Comparison of ENCODE assay signal across 23 cellular contexts in the genomic region with DNA sequence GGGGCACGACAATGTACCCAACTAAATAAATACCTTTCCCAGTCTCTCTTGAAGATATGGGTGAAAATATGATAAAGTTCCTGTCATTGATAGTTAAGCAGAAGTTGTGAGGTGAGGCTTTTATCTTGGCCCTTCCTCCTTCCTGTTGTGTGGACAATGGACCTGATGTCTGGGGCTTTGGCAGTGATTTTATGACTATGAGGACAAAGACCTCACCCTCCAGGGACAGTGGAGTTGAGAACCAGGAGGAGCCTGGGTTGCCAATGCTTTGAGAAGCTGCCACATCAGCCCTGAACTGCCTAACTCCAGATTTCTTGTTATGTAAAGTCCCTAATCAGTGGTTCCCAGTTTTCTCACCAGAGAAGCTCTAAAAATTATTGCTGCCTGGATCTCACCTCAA. TPM values are rescaled to one million over a fixed set of nuclear protein-coding genes. Genes with fewer than 3 reads are reported as not detected.
DNase-seq lines count a peak whose midpoint lies in the region; ATAC-seq, FAIRE-seq and TF ChIP-seq lines count a peak whose summit lies in the region.
"Had no signal": no experiment of that assay in that cellular context is flagged by ENCODE, and none has a peak within 500 bp of the region (broad histone marks: within the 10 kb centered on the region; RNA-seq: fewer than 3 reads in every experiment).

No MANE protein-coding gene starts in this region.

- DNase-seq in HepG2 (ENCODE audit: low spot score) (no peak), right lobe of liver (no peak), left colon (no peak), mammary epithelial cell (no peak)
- DNase-seq in stimulated activated naive B cell treated with anti-CD40 and anti-IgM and Interleukin-4, amounts not matched to agents 10 μg/mL and 1 μg/mL and 100 μg/mL, for 72 hours, result no peak
- DNase-seq: AML-193; BE2C; Calu3; CD4-positive, alpha-beta memory T cell; COR-L47; DMS53; DMS79 treated with DMSO at 0.1 percent for 48 hours; GF-D8; GM23248; H7; HCEC 1CT had no signal

- no peaks in the 10 kb centered on the region for H3K36me3 Mint-ChIP-seq in stimulated activated naive B cell treated with anti-CD40 and anti-IgM and Interleukin-4, amounts not matched to agents 10 μg/mL and 1 μg/mL and 100 μg/mL, for 72 hours
- H3K36me3 Mint-ChIP-seq: CD4-positive, alpha-beta memory T cell had no signal

- whole genome bisulfite sequencing in HepG2 (ENCODE audit: low lambda C conversion rate), result 29% methylated on average over 1 of the region's 1 CpG
- WGBS in right lobe of liver (ENCODE audit: insufficient coverage, low coverage, low lambda C conversion rate, missing lambda C conversion rate), result 79% methylated on average over 1 of the region's 1 CpG
- WGBS in mammary epithelial cell (ENCODE audit: low coverage, missing lambda C conversion rate), result 73% methylated on average over 1 of the region's 1 CpG

- H3K4me3 Mint-ChIP-seq in stimulated activated naive B cell treated with anti-CD40 and anti-IgM and Interleukin-4, amounts not matched to agents 10 μg/mL and 1 μg/mL and 100 μg/mL, for 72 hours, result no peak overlapping the region
- H3K4me3 Mint-ChIP-seq: CD14-positive monocyte had no signal

- intact Hi-C loops in HepG2 (cut with micrococcal nuclease; ENCODE audit: unreplicated experiment), result no loop called here
- intact Hi-C loops in right lobe of liver (cut with DNase I), result no loop called here
- intact Hi-C loops in left colon (cut with DNase I, micrococcal nuclease), result no loop called here
- intact Hi-C loops in mammary epithelial cell (cut with micrococcal nuclease), result no loop called here

- POLR2A ChIA-PET in HepG2 (lab: Yijun Ruan, JAX), result no interaction called here

- H3K27ac ChIP-seq in HepG2 (ENCODE audit: extremely low read length, insufficient read depth, low read length) (no peak overlapping the region), right lobe of liver (no peak overlapping the region), mammary epithelial cell (ENCODE audit: insufficient read depth, low read depth, low read length) (no peak overlapping the region)
- H3K27ac ChIP-seq: 22Rv1; BLaER1 treated with 17β-estradiol and CSF1 and Interleukin-3, amounts not matched to agents 10 nM and 100 nM; GM23248 had no signal

- no peaks in the 10 kb centered on the region for H3K9me3 Mint-ChIP-seq in stimulated activated naive B cell treated with anti-CD40 and anti-IgM and Interleukin-4, amounts not matched to agents 10 μg/mL and 1 μg/mL and 100 μg/mL, for 72 hours
- H3K9me3 Mint-ChIP-seq: CD4-positive, alpha-beta memory T cell had no signal

- H3K9ac ChIP-seq in HepG2 (ENCODE audit: insufficient read depth, low read depth, low read length) (no peak overlapping the region), mammary epithelial cell (ENCODE audit: insufficient read depth, low read length) (no peak overlapping the region)
- H3K9ac ChIP-seq: BLaER1 treated with 17β-estradiol and CSF1 and Interleukin-3, amounts not matched to agents 10 nM and 100 nM; GM23248 had no signal

- BruUV-seq in HepG2 (replicated peaks; lab: Mats Ljungman, UMichigan) (no TSS peak), mammary epithelial cell (replicated peaks; lab: Mats Ljungman, UMichigan) (no TSS peak)

- in situ Hi-C loops in HepG2 (cut with HindIII; ENCODE audit: extremely low pct_ligation_motif_present, low pct_unique_long_range_greater_than_20kb) (no loop called here), mammary epithelial cell (cut with MboI; ENCODE audit: low sequenced_read_pairs in 2 of 2) (no loop called here)

- dilution Hi-C loops in mammary epithelial cell (cut with HindIII; ENCODE audit: low sequenced_read_pairs), result no loop called here

- no peak overlapping the region for H3K4me2 ChIP-seq in HepG2 (ENCODE audit: low read depth, low read length)
- H3K4me2 ChIP-seq in mammary epithelial cell (ENCODE audit: insufficient read depth, low read depth, low read length), result no peak overlapping the region

- no peak for TF ChIP-seq CTCF in HepG2 (CRISPR knock-in tag; IDR thresholded peaks at IDR 0.05)
- TF ChIP-seq CTCF in right lobe of liver (IDR thresholded peaks at IDR 0.05), result no peak
- TF ChIP-seq CTCF in mammary epithelial cell (conservative IDR thresholded peaks at IDR 0.05 in 1 of 2, IDR thresholded peaks at IDR 0.05 in 1 of 2; ENCODE audit: extremely low read depth in 1 of 2, insufficient read depth in 1 of 2, low read depth in 1 of 2, low read length in 2 of 2), result no peak

- FAIRE-seq in HepG2 (lab: Jason Lieb, UNC), result no peak
- FAIRE-seq: A204.1, GM12891, H1 had no signal

- H3K27me3 ChIP-seq in HepG2 (ENCODE audit: control insufficient read depth in 1 of 2, insufficient read depth in 2 of 2, low read length in 2 of 2) (peaks cover 0 to 38% of the 10 kb centered on the region in 2 experiments; a peak in 1 of 5 replicates), right lobe of liver (no peaks in the 10 kb centered on the region), mammary epithelial cell (ENCODE audit: insufficient read depth, low read length) (no peaks in the 10 kb centered on the region)
- H3K27me3 ChIP-seq: BE2C; BLaER1 treated with 17β-estradiol and CSF1 and Interleukin-3, amounts not matched to agents 10 nM and 100 nM had no signal

- peaks cover 10 to 11% of the 10 kb centered on the region in 2 donors for H3K4me1 Mint-ChIP-seq in stimulated activated naive B cell treated with anti-CD40 and anti-IgM and Interleukin-4, amounts not matched to agents 10 μg/mL and 1 μg/mL and 100 μg/mL, for 72 hours

- TF ChIP-seq POLR2A in HepG2 (IDR thresholded peaks at IDR 0.05; ENCODE audit: insufficient read depth in 1 of 2, low read depth in 2 of 2, low read length in 2 of 2) (no peak), right lobe of liver (IDR thresholded peaks at IDR 0.05) (no peak)

- TF ChIP-seq EP300 in HepG2 (IDR thresholded peaks at IDR 0.05; ENCODE audit: low read depth in 2 of 2, low read length in 2 of 2), result no peak
- TF ChIP-seq EP300 in HepG2 (CRISPR knock-in tag; IDR thresholded peaks at IDR 0.05; ENCODE audit: borderline replicate concordance), result no peak

- H3K79me2 ChIP-seq in HepG2 (ENCODE audit: insufficient read depth, low read length), result no peaks in the 10 kb centered on the region
- H3K79me2 ChIP-seq in mammary epithelial cell (ENCODE audit: insufficient read depth, low read length), result no peaks in the 10 kb centered on the region

- CTCF ChIA-PET in HepG2 (lab: Yijun Ruan, JAX; ENCODE audit: low intra/inter-chr PET ratio, low total read pairs) (no interaction called here), mammary epithelial cell (lab: Charles Lee; ENCODE audit: low non-redundant PET) (no interaction called here)

- H3K4me1 ChIP-seq in HepG2 (ENCODE audit: insufficient read depth, low read length) (peaks cover 17% of the 10 kb centered on the region; the same call in 1 of the 2 replicates), right lobe of liver (no peaks in the 10 kb centered on the region), mammary epithelial cell (ENCODE audit: insufficient read depth, low read length) (peaks cover 8% of the 10 kb centered on the region)
- H3K4me1 ChIP-seq: BE2C had no signal

- peak overlapping the region; percentile 38 for H3K27ac Mint-ChIP-seq in stimulated activated naive B cell treated with anti-CD40 and anti-IgM and Interleukin-4, amounts not matched to agents 10 μg/mL and 1 μg/mL and 100 μg/mL, for 72 hours
- H3K27ac Mint-ChIP-seq: CD14-positive monocyte had no signal

- no peak for TF ChIP-seq RAD21 in HepG2 (CRISPR knock-in tag; IDR thresholded peaks at IDR 0.05)

- H3K4me3 ChIP-seq in HepG2 (replicated peaks in 1 of 3; ENCODE audit: insufficient read depth in 1 of 3, low read depth in 2 of 3, low read length in 3 of 3), result no peak overlapping the region
- no peak overlapping the region for H3K4me3 ChIP-seq in right lobe of liver
- no peak overlapping the region for H3K4me3 ChIP-seq in mammary epithelial cell (replicated peaks in 1 of 3; ENCODE audit: insufficient read depth in 1 of 3, low read depth in 2 of 3, low read length in 3 of 3)
- H3K4me3 ChIP-seq: BLaER1 treated with 17β-estradiol and CSF1 and Interleukin-3, amounts not matched to agents 10 nM and 100 nM; GM23248 had no signal

- H4K20me1 ChIP-seq in HepG2 (ENCODE audit: insufficient read depth, low read length) (no peaks in the 10 kb centered on the region), mammary epithelial cell (ENCODE audit: insufficient read depth, low read length) (no peaks in the 10 kb centered on the region)
- H4K20me1 ChIP-seq: BLaER1 treated with 17β-estradiol and CSF1 and Interleukin-3, amounts not matched to agents 10 nM and 100 nM had no signal

- H3K9me3 ChIP-seq in HepG2 (ENCODE audit: low read length) (0 out of 2 replicates have a peak, but pooled peaks cover 9% of the 10 kb centered on the region), right lobe of liver (no peaks in the 10 kb centered on the region), mammary epithelial cell (replicated peaks; ENCODE audit: insufficient read depth, low read length) (no peaks in the 10 kb centered on the region)
- H3K9me3 ChIP-seq: BE2C had no signal

- no peak overlapping the region for H2AFZ ChIP-seq in HepG2 (ENCODE audit: low read length)
- H2AFZ ChIP-seq in mammary epithelial cell (ENCODE audit: low read depth, low read length), result no peak overlapping the region
- H2AFZ ChIP-seq: GM23248 had no signal

- ATAC-seq in HepG2, result no peak
- ATAC-seq in right lobe of liver, result no peak
- peak; percentile 92 for ATAC-seq in left colon
- no peak for ATAC-seq in stimulated activated naive B cell treated with anti-CD40 and anti-IgM and Interleukin-4, amounts not matched to agents 10 μg/mL and 1 μg/mL and 100 μg/mL, for 72 hours (replicated peaks)
- ATAC-seq in GM18498 (IDR thresholded peaks at IDR 0.05; ENCODE audit: unreplicated experiment), result no peak

- H3K27me3 Mint-ChIP-seq in stimulated activated naive B cell treated with anti-CD40 and anti-IgM and Interleukin-4, amounts not matched to agents 10 μg/mL and 1 μg/mL and 100 μg/mL, for 72 hours, result peaks cover 19 to 21% of the 10 kb centered on the region in 2 donors
- H3K27me3 Mint-ChIP-seq: CD4-positive, alpha-beta memory T cell had no signal

- no peaks in the 10 kb centered on the region for H3K36me3 ChIP-seq in HepG2 (replicated peaks in 1 of 2; ENCODE audit: control insufficient read depth in 1 of 2, insufficient read depth in 2 of 2, low read length in 2 of 2)
- no peaks in the 10 kb centered on the region for H3K36me3 ChIP-seq in right lobe of liver
- H3K36me3 ChIP-seq in mammary epithelial cell (ENCODE audit: insufficient read depth, low read length), result no peaks in the 10 kb centered on the region
- H3K36me3 ChIP-seq: BE2C; BLaER1 treated with 17β-estradiol and CSF1 and Interleukin-3, amounts not matched to agents 10 nM and 100 nM had no signal

RNA-seq across cellular contexts. Expression of a gene that starts 20.8 kb away (rescaled TPM):
- 90.9 and 97.6 TPM in 2 replicates for total RNA-seq in HepG2 (2016; rRNA removed; fragmentation: Illumina TruSeq; extraction: Trizol)
- 50.4 and 51.6 TPM in 2 replicates for total RNA-seq in HepG2 (2016; cell fraction: cytosol; rRNA removed; fragmentation: Illumina TruSeq; extraction: Trizol; ENCODE audit: low read depth)
- total RNA-seq in HepG2 (2016; cell fraction: insoluble cytoplasmic fraction; rRNA removed; fragmentation: Illumina TruSeq; extraction: Trizol), result 92.4 and 95.8 TPM in 2 replicates
- total RNA-seq in HepG2 (2016; cell fraction: membrane; rRNA removed; fragmentation: Illumina TruSeq; extraction: Trizol), result 77.5 and 91.0 TPM in 2 replicates
- total RNA-seq in HepG2 (2016; cell fraction: nucleus; rRNA removed; fragmentation: Illumina TruSeq; extraction: Trizol), result 116 and 118 TPM in 2 replicates
- 38.4 and 47.2 TPM in 2 replicates for polyA plus RNA-seq in HepG2 (2011; rRNA removed)
- polyA plus RNA-seq in HepG2 (2011; cell fraction: cytosol; rRNA removed), result 18.0 and 30.5 TPM in 2 replicates
- polyA plus RNA-seq in HepG2 (2011; cell fraction: nucleus; rRNA removed), result 26.7 and 31.3 TPM in 2 replicates
- 57.2 and 70.3 TPM in 2 replicates for polyA plus RNA-seq in HepG2 (2012)
- 40.5 and 43.0 TPM in 2 replicates for polyA plus RNA-seq in HepG2 (2016; cell fraction: cytosol; fragmentation: Illumina TruSeq; extraction: Trizol; ENCODE audit: low read depth)
- 43.1 and 44.6 TPM in 2 replicates for polyA plus RNA-seq in HepG2 (2016; cell fraction: insoluble cytoplasmic fraction; fragmentation: Illumina TruSeq; extraction: Trizol; ENCODE audit: low read depth)
- 40.4 and 43.5 TPM in 2 replicates for polyA plus RNA-seq in HepG2 (2016; cell fraction: membrane; fragmentation: Illumina TruSeq; extraction: Trizol; ENCODE audit: low read depth)
- 58.4 and 61.2 TPM in 2 replicates for polyA plus RNA-seq in HepG2 (2016; cell fraction: nucleus; fragmentation: Illumina TruSeq; extraction: Trizol; ENCODE audit: insufficient read depth, low read depth)
- polyA minus RNA-seq in HepG2 (2011; rRNA and poly(A)+ RNA removed; ENCODE audit: low replicate concordance), result 0.05 and 64.4 TPM in 2 replicates
- polyA minus RNA-seq in HepG2 (2011; cell fraction: cytosol; rRNA and poly(A)+ RNA removed), result 52.3 and 65.5 TPM in 2 replicates
- polyA minus RNA-seq in HepG2 (2011; cell fraction: nucleus; rRNA and poly(A)+ RNA removed), result 154 and 209 TPM in 2 replicates
- 10 to 100 TPM in 5 of 6 experiments, 1 to 10 TPM in 1; 7.8 to 16.0 (median 11.7) TPM for total RNA-seq in right lobe of liver
- 100 to 1,000 TPM; 115 to 154 TPM for total RNA-seq in left colon
- total RNA-seq in mammary epithelial cell, result 1 to 10 TPM; 2.0 to 4.3 TPM
- 0.79 TPM for polyA plus RNA-seq in mammary epithelial cell
- 2.3 TPM for polyA minus RNA-seq in mammary epithelial cell
- polyA plus RNA-seq: GM23248 had no signal
